ENCODE assay signal across 8 cellular contexts in genomic region chr17:56913867-56914640, GRCh38. TPM values are rescaled to one million over a fixed set of nuclear protein-coding genes. Genes with fewer than 3 reads are reported as not detected.
DNase-seq lines count a peak whose midpoint lies in the region; ATAC-seq and TF ChIP-seq lines count a peak whose summit lies in the region.

TSS of gene TRIM25 (minus strand) at chr17:56914049. CDS start at chr17:56913988, 61 bp downstream.

- H3K4me1 Mint-ChIP-seq in activated CD4-positive, alpha-beta T cell treated with anti-CD3 and anti-CD28 coated beads for 36 hours = peaks cover 61% of the 10 kb centered on the region

- peak; percentile 99 for TF ChIP-seq POLR2A in GM19099 (IDR thresholded peaks at IDR 0.05; ENCODE audit: extremely low read depth, insufficient read length, low read depth)

- H3K4me3 ChIP-seq in choroid plexus epithelial cell (ENCODE audit: low read depth, low read length) = peak within 1 kb of the TSS; percentile 99

- H3K9me3 Mint-ChIP-seq in activated CD4-positive, alpha-beta T cell treated with anti-CD3 and anti-CD28 coated beads for 36 hours (ENCODE audit: low read depth) = peaks cover 7% of the 10 kb centered on the region

- H3K36me3 Mint-ChIP-seq in activated CD4-positive, alpha-beta T cell treated with anti-CD3 and anti-CD28 coated beads for 36 hours (ENCODE audit: low read depth) = peaks cover 41% of the 10 kb centered on the region

- H3K4me3 Mint-ChIP-seq in activated CD4-positive, alpha-beta T cell treated with anti-CD3 and anti-CD28 coated beads for 36 hours = peak within 1 kb of the TSS; percentile 90

- H3K27ac Mint-ChIP-seq in activated CD4-positive, alpha-beta T cell treated with anti-CD3 and anti-CD28 coated beads for 36 hours = peak within 1 kb of the TSS; percentile 95

- peak; percentile 83 to 87 for DNase-seq in AML-193 (lab: John Stamatoyannopoulos, UW)
- DNase-seq in NCI-H510A treated with DMSO at 0.1 percent for 48 hours (lab: John Stamatoyannopoulos, UW) = peak; percentile 91
- DNase-seq in activated CD4-positive, alpha-beta T cell treated with anti-CD3 and anti-CD28 coated beads for 36 hours = peak; percentile 97
- DNase-seq in choroid plexus epithelial cell (ENCODE audit: low read depth) = peak; percentile 80
- DNase-seq in kidney tubule cell (ENCODE audit: low spot score) = peak; percentile 91
- peak; percentile 63 to 77 for DNase-seq in stimulated activated CD4-positive, alpha-beta T cell treated with anti-CD3 and anti-CD28 coated beads, Interleukin-1b, Interleukin-23, amount 100 ng/mL, for 1 hour (ENCODE audit: low read depth in 2 of 2)

- intact Hi-C loops in activated CD4-positive, alpha-beta T cell treated with anti-CD3 and anti-CD28 coated beads for 36 hours (cut with DNase I, micrococcal nuclease) = loop anchor here in 1 of 2 experiments (1.0 to 5.0 kb wide), 5 partner anchors 26 to 322 kb away; partner anchors contain the start of genes COIL, DGKE, NOG and SCPEP1

- POLR2A ChIA-PET in activated CD4-positive, alpha-beta T cell treated with anti-CD3 and anti-CD28 coated beads for 36 hours (lab: Charles Lee) = interaction anchor here (0.6 to 1.4 kb wide), 5 partner anchors 9 to 127 kb away, joined by 3 to 6 read pairs (median 4); no protein-coding TSS in a partner anchor

- H3K27me3 Mint-ChIP-seq in activated CD4-positive, alpha-beta T cell treated with anti-CD3 and anti-CD28 coated beads for 36 hours = no peaks in the 10 kb centered on the region

- CTCF ChIA-PET in activated CD4-positive, alpha-beta T cell treated with anti-CD3 and anti-CD28 coated beads for 36 hours (lab: Charles Lee) = interaction anchor here (0.5 to 1.5 kb wide), 8 partner anchors 9 to 94 kb away, joined by 3 to 6 read pairs (median 4); no protein-coding TSS in a partner anchor

- TF ChIP-seq CTCF in choroid plexus epithelial cell (conservative IDR thresholded peaks at IDR 0.05; ENCODE audit: low read depth, low read length) = no peak

- peak; percentile 41 for ATAC-seq in HG03378 (IDR thresholded peaks at IDR 0.05; ENCODE audit: unreplicated experiment)
- peak; percentile 66 for ATAC-seq in activated CD4-positive, alpha-beta T cell treated with anti-CD3 and anti-CD28 coated beads for 36 hours

RNA-seq across cellular contexts. Expression of gene TRIM25, which starts in this region (rescaled TPM):
- 100 to 1,000 TPM; 173 to 241 TPM for total RNA-seq in activated CD4-positive, alpha-beta T cell treated with anti-CD3 and anti-CD28 coated beads for 36 hours

Comparison
In these comparisons a context has a peak if more than half of its experiments do, and no peak if none do; other contexts are left out.
1. Peak in every context shown above with its lines: DNase-seq, ATAC-seq and H3K4me3 ChIP-seq.